ENCODE assay signal across 18 cellular contexts in the genomic region with DNA sequence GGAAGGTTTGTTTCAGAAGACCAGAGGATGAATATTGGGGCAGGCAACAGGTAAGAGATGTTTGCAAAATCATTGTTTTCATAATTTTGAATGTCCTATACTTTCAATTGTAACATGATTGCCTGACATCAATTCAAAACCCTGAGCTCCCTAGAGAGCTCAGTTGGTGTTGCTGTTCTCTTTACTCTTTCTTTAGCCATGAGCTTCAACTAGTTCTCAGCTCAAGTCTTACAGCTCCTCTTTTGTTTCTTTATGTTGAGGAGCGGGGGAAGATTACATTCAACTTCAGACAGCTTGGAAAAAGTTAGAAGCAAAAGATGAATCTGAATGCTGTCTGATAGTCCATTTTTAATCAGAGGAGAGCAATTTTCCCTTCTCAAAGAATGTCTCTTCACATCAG.
DNase-seq lines count a peak whose midpoint lies in the region; ATAC-seq, FAIRE-seq and TF ChIP-seq lines count a peak whose summit lies in the region.
"Had no signal": no experiment of that assay in that cellular context is flagged by ENCODE, and none has a peak within 500 bp of the region (broad histone marks: within the 10 kb centered on the region; RNA-seq: fewer than 3 reads in every experiment).

No MANE protein-coding gene starts in this region.

- H3K4me2 ChIP-seq in PC-9 (no peak overlapping the region), H1 (ENCODE audit: insufficient read depth in 1 of 2, low read depth in 2 of 2, low read length in 2 of 2) (peak overlapping the region; percentile 10; a peak in 2 of 4 replicates), smooth muscle cell (no peak overlapping the region)

- no peak overlapping the region for H4K8ac ChIP-seq in H1 (ENCODE audit: extremely low read depth, insufficient read depth, low read length)

- no peaks in the 10 kb centered on the region for H3K4me1 ChIP-seq in PC-9 (replicated peaks; ENCODE audit: insufficient read depth)
- H3K4me1 ChIP-seq in H1 (replicated peaks in 1 of 4; ENCODE audit: control insufficient read depth in 3 of 4, insufficient read depth in 4 of 4, low read length in 3 of 4): peaks cover 2 to 12% (median 11%) of the 10 kb centered on the region in 4 experiments; a peak in 4 of 7 replicates
- H3K4me1 ChIP-seq in smooth muscle cell (ENCODE audit: low read depth): no peaks in the 10 kb centered on the region

- no peaks in the 10 kb centered on the region for H4K20me1 ChIP-seq in PC-9 (ENCODE audit: insufficient read depth)
- no peaks in the 10 kb centered on the region for H4K20me1 ChIP-seq in H1 (replicated peaks in 1 of 2; ENCODE audit: control insufficient read depth in 1 of 2, insufficient read depth in 2 of 2, low read length in 2 of 2)
- H4K20me1 ChIP-seq in smooth muscle cell (ENCODE audit: low read depth): no peaks in the 10 kb centered on the region

- no peak overlapping the region for H2BK20ac ChIP-seq in H1 (ENCODE audit: low read length)

- POLR2A ChIA-PET in PC-9 (lab: Charles Lee; ENCODE audit: unreplicated experiment) (no interaction called here), H1 (lab: Charles Lee; ENCODE audit: partially characterized antibody) (no interaction called here)

- no peak overlapping the region for H3K4ac ChIP-seq in H1 (replicated peaks; ENCODE audit: insufficient read length, low read depth, low read length)

- H3K9ac ChIP-seq in H1 (replicated peaks in 1 of 4; ENCODE audit: extremely low read depth in 1 of 4, low read depth in 3 of 4, low read length in 3 of 4): no peak overlapping the region
- H3K9ac ChIP-seq in smooth muscle cell (ENCODE audit: low read depth): no peak overlapping the region

- no peak overlapping the region for H2AK5ac ChIP-seq in H1 (ENCODE audit: low read depth, low read length)

- FAIRE-seq in H1 (lab: Jason Lieb, UNC): no peak
- FAIRE-seq: GM12892, GM19239 had no signal

- no peak for DNase-seq in PC-9
- no peak for DNase-seq in H1 (ENCODE audit: low read depth in 1 of 2, low spot score in 2 of 2)
- no peak for DNase-seq in smooth muscle cell (lab: John Stamatoyannopoulos, UW; ENCODE audit: unreplicated experiment)
- no peak for DNase-seq in HPDE6-E6E7 (ENCODE audit: extremely low spot score)
- DNase-seq in NOMO-1 treated with DMSO at 0.1 percent for 48 hours (lab: John Stamatoyannopoulos, UW; ENCODE audit: unreplicated experiment): no peak
- DNase-seq: C1 segment of cervical spinal cord; Calu3; CD4-positive, alpha-beta memory T cell; COR-L47; DMS53; DMS79 treated with DMSO at 0.1 percent for 48 hours; GF-D8; GOT3; H7; HCEC 1CT had no signal

- no peak overlapping the region for H2BK120ac ChIP-seq in H1 (replicated peaks; ENCODE audit: low read depth, low read length)

- no peak overlapping the region for H2BK15ac ChIP-seq in H1 (ENCODE audit: low read length)

- H3K9me3 ChIP-seq in PC-9 (ENCODE audit: insufficient read depth, low read depth): no peaks in the 10 kb centered on the region
- no peaks in the 10 kb centered on the region for H3K9me3 ChIP-seq in H1 (ENCODE audit: insufficient read depth in 2 of 2, low read depth in 1 of 2, low read length in 1 of 2)
- no peaks in the 10 kb centered on the region for H3K9me3 ChIP-seq in smooth muscle cell (replicated peaks; ENCODE audit: low read depth)

- no peak for TF ChIP-seq CTCF in PC-9 (conservative IDR thresholded peaks at IDR 0.05)
- no peak for TF ChIP-seq CTCF in H1 (IDR thresholded peaks at IDR 0.05; ENCODE audit: control extremely low read depth in 1 of 3, insufficient read depth in 1 of 3, low read depth in 1 of 3, low read length in 3 of 3)
- TF ChIP-seq CTCF in smooth muscle cell (IDR thresholded peaks at IDR 0.05; ENCODE audit: borderline replicate concordance, insufficient read depth, poor library complexity, severe bottlenecking): no peak

- H2BK12ac ChIP-seq in H1 (ENCODE audit: low read depth, low read length): no peak overlapping the region

- no peak overlapping the region for H3K4me3 ChIP-seq in PC-9
- H3K4me3 ChIP-seq in H1 (ENCODE audit: extremely low read depth in 1 of 4, insufficient read depth in 2 of 4, low read depth in 3 of 4, low read length in 4 of 4): peak overlapping the region in 1 of 4 experiments; percentile 0; a peak in 1 of 8 replicates
- H3K4me3 ChIP-seq in smooth muscle cell: no peak overlapping the region

- H3K27me3 ChIP-seq in PC-9 (ENCODE audit: insufficient read depth, low read depth): no peaks in the 10 kb centered on the region
- H3K27me3 ChIP-seq in H1 (replicated peaks in 1 of 4; ENCODE audit: control insufficient read depth in 3 of 4, extremely low read depth in 1 of 4, insufficient read depth in 3 of 4, low read length in 3 of 4): no peaks in the 10 kb centered on the region
- H3K27me3 ChIP-seq in smooth muscle cell (ENCODE audit: low read depth): no peaks in the 10 kb centered on the region

- H3K23me2 ChIP-seq in H1 (ENCODE audit: low read depth, low read length): no peaks in the 10 kb centered on the region

- H4K91ac ChIP-seq in H1 (replicated peaks; ENCODE audit: insufficient read length, low read length): peak overlapping the region; percentile 61

- CTCF ChIA-PET in PC-9 (lab: Charles Lee): no interaction called here
- CTCF ChIA-PET in H1 (lab: Charles Lee; ENCODE audit: partially characterized antibody): interaction anchor here (0.7 to 2.1 kb wide), 4 partner anchors 11 to 144 kb away, joined by 3 to 6 read pairs (median 4); a partner anchor contains a TSS

- H3K79me1 ChIP-seq in H1 (ENCODE audit: low read depth, low read length): no peaks in the 10 kb centered on the region

- no peaks in the 10 kb centered on the region for H3K9me2 ChIP-seq in PC-9 (ENCODE audit: insufficient read depth)

- H3F3A ChIP-seq in PC-9 (ENCODE audit: insufficient read depth, low read depth) (no peaks in the 10 kb centered on the region), smooth muscle cell (ENCODE audit: low read depth) (no peaks in the 10 kb centered on the region)

- TF ChIP-seq POLR2A in H1 (IDR thresholded peaks at IDR 0.05; ENCODE audit: control extremely low read depth in 1 of 2, low read depth in 2 of 2, low read length in 2 of 2): no peak

- H2BK5ac ChIP-seq in H1 (ENCODE audit: low read depth, low read length): no peak overlapping the region

- intact Hi-C loops in PC-9 (cut with micrococcal nuclease; ENCODE audit: unreplicated experiment): no loop called here

- no peak overlapping the region for H3K23ac ChIP-seq in H1 (ENCODE audit: insufficient read length)

- H3K36me3 ChIP-seq in PC-9 (ENCODE audit: low read depth) (no peaks in the 10 kb centered on the region), H1 (ENCODE audit: control insufficient read depth in 2 of 4, insufficient read depth in 4 of 4, low read length in 3 of 4) (no peaks in the 10 kb centered on the region), smooth muscle cell (ENCODE audit: low read depth) (no peaks in the 10 kb centered on the region)

- 89% methylated on average over 1 of the region's 1 CpG; no CpG with 5 or more reads in 1 of the 2 experiments for WGBS in H1 (ENCODE audit: extremely low coverage in 1 of 2, insufficient coverage in 1 of 2, insufficient read length in 1 of 2, insufficient replicate concordance in 2 of 2, low coverage in 1 of 2, low lambda C conversion rate in 2 of 2, missing lambda C conversion rate in 1 of 2), 2 experiments
- WGBS in smooth muscle cell (ENCODE audit: low lambda C conversion rate): 95% methylated on average over 1 of the region's 1 CpG

- ATAC-seq in GM18868 (IDR thresholded peaks at IDR 0.05; ENCODE audit: unreplicated experiment): no peak

- TF ChIP-seq EP300 in H1 (IDR thresholded peaks at IDR 0.05; ENCODE audit: borderline replicate concordance in 1 of 2, low read depth in 2 of 2, low read length in 2 of 2): no peak

- no peak overlapping the region for H3K27ac ChIP-seq in PC-9
- no peak overlapping the region for H3K27ac ChIP-seq in H1 (ENCODE audit: low read depth, low read length)
- H3K27ac ChIP-seq in smooth muscle cell (ENCODE audit: low read depth): no peak overlapping the region

- H3K79me2 ChIP-seq in PC-9 (ENCODE audit: low read depth): no peaks in the 10 kb centered on the region
- no peaks in the 10 kb centered on the region for H3K79me2 ChIP-seq in H1 (ENCODE audit: control insufficient read depth in 1 of 2, insufficient read depth in 2 of 2, low read length in 2 of 2)
- H3K79me2 ChIP-seq in smooth muscle cell (ENCODE audit: low read depth): no peaks in the 10 kb centered on the region

- TF ChIP-seq RAD21 in H1 (IDR thresholded peaks at IDR 0.05 in 1 of 2, conservative IDR thresholded peaks at IDR 0.05 in 1 of 2; ENCODE audit: low read depth in 2 of 2, low read length in 2 of 2): no peak

- H2AFZ ChIP-seq in PC-9 (peak overlapping the region; percentile 23; the same call in 1 of the 2 replicates), H1 (ENCODE audit: low read length) (peak overlapping the region; percentile 38; the same call in 1 of the 2 replicates), smooth muscle cell (ENCODE audit: low read depth) (peak overlapping the region; percentile 4)

- H4K5ac ChIP-seq in H1 (ENCODE audit: insufficient read length, low read depth, low read length): peak overlapping the region; percentile 22

- no peak overlapping the region for H3K14ac ChIP-seq in H1 (ENCODE audit: insufficient read length)

- H3K18ac ChIP-seq in H1 (ENCODE audit: extremely low read depth, low read length): no peak overlapping the region

- BruUV-seq in PC-9 (replicated peaks; lab: Mats Ljungman, UMichigan): no TSS peak

- no peak overlapping the region for H3K56ac ChIP-seq in H1 (replicated peaks; ENCODE audit: insufficient read length, low read depth, low read length)

TF ChIP-seq in H1, 55 proteins besides CTCF, POLR2A, EP300 and RAD21:
- no peak for TF ChIP-seq MAFK (IDR thresholded peaks at IDR 0.05; ENCODE audit: low read depth, low read length)
- no peak for TF ChIP-seq RFX5 (IDR thresholded peaks at IDR 0.05; ENCODE audit: borderline replicate concordance, low read depth, low read length)
TF ChIP-seq in H1: peak in this region for 0.

Comparison
In these comparisons a context has a peak if more than half of its experiments do, and no peak if none do; other contexts are left out.
1. H3K4me2 ChIP-seq: peak in H1 (2 of 2); none in PC-9 (single experiment) and smooth muscle cell (single experiment).
2. Peak in every context shown above with its lines, with median percentiles within 50 percentile points of each other: H2AFZ ChIP-seq.